In the genomic region with DNA sequence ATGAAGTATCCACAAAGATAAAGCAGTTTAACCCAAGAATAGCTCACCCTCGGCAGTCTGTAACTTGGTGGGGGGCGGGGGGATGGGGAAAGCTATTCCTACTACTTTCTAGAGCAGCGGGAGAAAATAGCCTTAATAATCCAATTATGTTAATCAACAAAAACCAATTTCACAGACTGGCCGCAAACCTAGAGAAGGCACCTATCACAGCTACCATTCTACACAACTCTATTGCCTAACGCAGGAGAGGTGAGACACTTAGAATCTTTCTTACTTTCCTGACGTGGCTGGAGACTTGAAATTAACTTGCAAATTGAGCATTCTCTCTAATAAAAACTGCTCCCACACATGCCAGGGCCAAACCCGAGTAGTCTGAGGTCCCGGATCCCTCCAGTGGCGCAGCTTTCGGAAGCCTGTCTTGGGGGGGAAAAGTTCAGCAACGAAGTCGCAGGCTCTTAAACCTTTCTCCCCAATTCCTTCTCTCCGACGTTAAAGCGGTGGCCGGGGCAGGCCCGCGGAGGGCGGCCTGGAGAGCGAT, we compare ENCODE assay signal across 8 cellular contexts. TPM values are rescaled to one million over a fixed set of nuclear protein-coding genes. Genes with fewer than 3 reads are reported as not detected.
DNase-seq lines count a peak whose midpoint lies in the region; ATAC-seq and TF ChIP-seq lines count a peak whose summit lies in the region.

No MANE protein-coding gene starts in this region.

- H3K4me1 Mint-ChIP-seq in progenitor cell of endocrine pancreas (ENCODE audit: low read depth), result peaks cover 9% of the 10 kb centered on the region

- H3K9me3 Mint-ChIP-seq in progenitor cell of endocrine pancreas (ENCODE audit: low read depth), result no peaks in the 10 kb centered on the region

- no peaks in the 10 kb centered on the region for H3K27me3 Mint-ChIP-seq in progenitor cell of endocrine pancreas

- under 1% methylated on average over 17 of the region's 20 CpGs for WGBS in esophagus muscularis mucosa

- peak overlapping the region; percentile 87 to 96 (median 92) for H3K27ac ChIP-seq in esophagus muscularis mucosa (replicated peaks in 1 of 4)

- H3K9me3 ChIP-seq in esophagus muscularis mucosa, result no peaks in the 10 kb centered on the region

- peak; percentile 7 for ATAC-seq in GM21423 (IDR thresholded peaks at IDR 0.05; ENCODE audit: unreplicated experiment)
- ATAC-seq in HG02571 (IDR thresholded peaks at IDR 0.05; ENCODE audit: unreplicated experiment), result no peak

- DNase-seq in AG10803 (ENCODE audit: low read depth) (no peak), RPMI8226 (peak; percentile 28), esophagus muscularis mucosa (ENCODE audit: extremely low spot score) (no peak), progenitor cell of endocrine pancreas (ENCODE audit: low spot score, unreplicated experiment) (no peak), NCI-H2029 treated with DMSO at 0.1 percent for 48 hours (lab: John Stamatoyannopoulos, UW) (no peak), D341Med (ENCODE audit: low spot score) (no peak)

- H3K27ac Mint-ChIP-seq in progenitor cell of endocrine pancreas, result peak overlapping the region; percentile 96

- H3K36me3 Mint-ChIP-seq in progenitor cell of endocrine pancreas (ENCODE audit: insufficient read depth), result peaks cover 11% of the 10 kb centered on the region

- TF ChIP-seq CTCF in AG10803 (conservative IDR thresholded peaks at IDR 0.05; ENCODE audit: low read length), result no peak
- no peak for TF ChIP-seq CTCF in esophagus muscularis mucosa (IDR thresholded peaks at IDR 0.05)
- TF ChIP-seq CTCF in progenitor cell of endocrine pancreas (IDR thresholded peaks at IDR 0.05; ENCODE audit: unreplicated experiment), result no peak

- no peak for TF ChIP-seq POLR2A in esophagus muscularis mucosa (IDR thresholded peaks at IDR 0.05; ENCODE audit: low read depth)

- intact Hi-C loops in esophagus muscularis mucosa (cut with DNase I), result no loop called here

- TF ChIP-seq EP300 in esophagus muscularis mucosa (IDR thresholded peaks at IDR 0.05), result no peak

- peaks cover 4 to 32% (median 24%) of the 10 kb centered on the region in 4 donors for H3K36me3 ChIP-seq in esophagus muscularis mucosa

- H3K4me1 ChIP-seq in esophagus muscularis mucosa, result peaks cover 10 to 36% (median 32%) of the 10 kb centered on the region in 4 donors

- H3K4me3 ChIP-seq in AG10803 (ENCODE audit: low read length) (peak overlapping the region; percentile 88), esophagus muscularis mucosa (peak overlapping the region; percentile 89 to 94 (median 92))

- H3K4me3 Mint-ChIP-seq in progenitor cell of endocrine pancreas (ENCODE audit: low read depth), result peak overlapping the region; percentile 87

- H3K27me3 ChIP-seq in esophagus muscularis mucosa, result no peaks in the 10 kb centered on the region

RNA-seq across cellular contexts. Expression of gene SMG6, which starts 0.8 kb away (rescaled TPM):
- total RNA-seq in esophagus muscularis mucosa (10 to 100 TPM; 38.2 to 67.7 (median 47.7) TPM), progenitor cell of endocrine pancreas (44.5 and 47.7 TPM in 2 replicates)

RNA-seq across cellular contexts. Expression of gene SRR, which starts 0.9 kb away (rescaled TPM):
- total RNA-seq in esophagus muscularis mucosa, result 10 to 100 TPM; 14.4 to 19.6 (median 15.5) TPM
- total RNA-seq in progenitor cell of endocrine pancreas, result 15.2 and 16.5 TPM in 2 replicates

RNA-seq across cellular contexts. Expression of gene TSR1, which starts 33.4 kb away (rescaled TPM):
- total RNA-seq in esophagus muscularis mucosa (10 to 100 TPM; 49.0 to 57.2 (median 55.1) TPM), progenitor cell of endocrine pancreas (33.5 and 36.2 TPM in 2 replicates)

RNA-seq across cellular contexts. Expression of gene SGSM2, which starts 34.5 kb away (rescaled TPM):
- total RNA-seq in esophagus muscularis mucosa (10 to 100 TPM; 32.0 to 72.2 (median 37.8) TPM), progenitor cell of endocrine pancreas (117 and 127 TPM in 2 replicates)
